ENCODE assay signal across 15 cellular contexts in the genomic region with DNA sequence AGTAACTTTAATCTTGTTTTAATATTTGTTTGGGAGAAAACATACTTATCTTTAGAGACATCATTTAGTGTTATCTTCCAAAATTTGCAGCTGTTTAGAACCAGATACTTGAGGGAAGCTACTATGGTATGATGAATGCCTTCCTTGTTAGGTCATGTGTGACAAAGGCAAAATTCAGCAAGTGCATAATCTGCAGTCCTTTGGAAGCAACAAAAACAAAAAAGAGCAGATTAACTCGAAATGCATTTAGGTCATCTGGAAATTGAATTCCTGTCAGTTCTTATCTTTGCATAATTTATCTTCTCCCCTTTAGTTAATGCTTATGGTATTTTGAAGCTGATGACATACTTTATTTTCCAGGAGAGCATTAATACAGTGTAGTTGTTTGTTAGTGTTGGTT. TPM values are rescaled to one million over a fixed set of nuclear protein-coding genes. Genes with fewer than 3 reads are reported as not detected.
DNase-seq lines count a peak whose midpoint lies in the region; ATAC-seq and TF ChIP-seq lines count a peak whose summit lies in the region.
"Had no signal": no experiment of that assay in that cellular context is flagged by ENCODE, and none has a peak within 500 bp of the region (broad histone marks: within the 10 kb centered on the region; RNA-seq: fewer than 3 reads in every experiment).

No MANE protein-coding gene starts in this region.

- peak overlapping the region; percentile 32 for H3K4me3 Mint-ChIP-seq in natural killer cell treated with Interleukin-12 subunit alpha and Interleukin-12 subunit beta and Interleukin-15 and Interleukin-18, amount 100 ng/mL, for 72 hours
- no peak overlapping the region for H3K4me3 Mint-ChIP-seq in natural killer cell

- no peak overlapping the region for H3K27ac ChIP-seq in aorta (ENCODE audit: low read depth in 1 of 2, low read length in 2 of 2)
- H3K27ac ChIP-seq: C4-2B had no signal

- peak overlapping the region; percentile 28 for H3K9ac ChIP-seq in adipocyte (ENCODE audit: low read length)

- H3K36me3 Mint-ChIP-seq in natural killer cell treated with Interleukin-12 subunit alpha and Interleukin-12 subunit beta and Interleukin-15 and Interleukin-18, amount 100 ng/mL, for 72 hours: no peaks in the 10 kb centered on the region
- no peaks in the 10 kb centered on the region for H3K36me3 Mint-ChIP-seq in natural killer cell

- H3K27ac Mint-ChIP-seq in natural killer cell treated with Interleukin-12 subunit alpha and Interleukin-12 subunit beta and Interleukin-15 and Interleukin-18, amount 100 ng/mL, for 72 hours: no peak overlapping the region
- H3K27ac Mint-ChIP-seq in natural killer cell: peak overlapping the region in 1 of 2 donors; percentile 56

- no peaks in the 10 kb centered on the region for H3K9me3 Mint-ChIP-seq in natural killer cell treated with Interleukin-12 subunit alpha and Interleukin-12 subunit beta and Interleukin-15 and Interleukin-18, amount 100 ng/mL, for 72 hours
- H3K9me3 Mint-ChIP-seq in natural killer cell: no peaks in the 10 kb centered on the region
- H3K9me3 Mint-ChIP-seq: naive thymus-derived CD8-positive, alpha-beta T cell had no signal

- no peak for ATAC-seq in natural killer cell treated with Interleukin-12 subunit alpha and Interleukin-12 subunit beta and Interleukin-15 and Interleukin-18, amount 100 ng/mL, for 72 hours
- ATAC-seq in natural killer cell (no peak), HG03378 (IDR thresholded peaks at IDR 0.05; ENCODE audit: unreplicated experiment) (no peak), aorta (ENCODE audit: low FRiP score) (no peak)
- ATAC-seq: naive thymus-derived CD8-positive, alpha-beta T cell; Panc1 had no signal

- H3K4me3 ChIP-seq in adipocyte (ENCODE audit: low read length) (peak overlapping the region; percentile 100), aorta (ENCODE audit: low read length in 2 of 2) (no peak overlapping the region)

- no peaks in the 10 kb centered on the region for H3K27me3 ChIP-seq in adipocyte (replicated peaks; ENCODE audit: control insufficient read depth, insufficient read depth, low read length)
- no peaks in the 10 kb centered on the region for H3K27me3 ChIP-seq in aorta (ENCODE audit: control insufficient read depth in 1 of 2, insufficient read depth in 2 of 2, low read length in 1 of 2)

- H3K36me3 ChIP-seq in adipocyte (ENCODE audit: control insufficient read depth, insufficient read depth, low read length, severe bottlenecking) (no peaks in the 10 kb centered on the region), aorta (ENCODE audit: control insufficient read depth in 1 of 2, insufficient read depth in 2 of 2, low read length in 1 of 2) (no peaks in the 10 kb centered on the region)

- H3K4me1 ChIP-seq in adipocyte (ENCODE audit: control insufficient read depth, insufficient read depth, low read length): peaks cover 31% of the 10 kb centered on the region
- no peaks in the 10 kb centered on the region for H3K4me1 ChIP-seq in aorta (ENCODE audit: control insufficient read depth in 1 of 2, insufficient read depth in 2 of 2, low read length in 2 of 2)

- no peaks in the 10 kb centered on the region for H3K27me3 Mint-ChIP-seq in natural killer cell treated with Interleukin-12 subunit alpha and Interleukin-12 subunit beta and Interleukin-15 and Interleukin-18, amount 100 ng/mL, for 72 hours
- H3K27me3 Mint-ChIP-seq in natural killer cell (ENCODE audit: low read depth in 2 of 2): no peaks in the 10 kb centered on the region
- H3K27me3 Mint-ChIP-seq: naive thymus-derived CD8-positive, alpha-beta T cell had no signal

- no peak for DNase-seq in natural killer cell treated with Interleukin-12 subunit alpha and Interleukin-12 subunit beta and Interleukin-15 and Interleukin-18, amount 100 ng/mL, for 72 hours (ENCODE audit: low spot score)
- DNase-seq in natural killer cell (no peak), adipocyte (ENCODE audit: low read depth) (peak; percentile 53), globus pallidus (ENCODE audit: low spot score) (peak; percentile 51), cerebellar nuclear complex (lab: John Stamatoyannopoulos, UW) (no peak), NCI-H1417 treated with DMSO at 0.1 percent for 48 hours (lab: John Stamatoyannopoulos, UW) (no peak), aorta (no peak)
- DNase-seq: cortex of kidney; naive thymus-derived CD8-positive, alpha-beta T cell; NCI-H146; stimulated activated CD4-positive, alpha-beta T cell treated with anti-CD3 and anti-CD28 coated beads, Interleukin-1b, Interleukin-23, amount 100 ng/mL, for 48 hours; stimulated activated naive CD4-positive, alpha-beta T cell treated with Interleukin-2 at 50 U/mL for 16 hours had no signal

- H3K4me1 Mint-ChIP-seq in natural killer cell treated with Interleukin-12 subunit alpha and Interleukin-12 subunit beta and Interleukin-15 and Interleukin-18, amount 100 ng/mL, for 72 hours (ENCODE audit: low read depth in 2 of 2): peaks cover 54 to 60% of the 10 kb centered on the region in 2 donors
- H3K4me1 Mint-ChIP-seq in natural killer cell: peaks cover 67 to 74% of the 10 kb centered on the region in 2 donors

- H3K9me3 ChIP-seq in adipocyte (ENCODE audit: control insufficient read depth, low read length): no peaks in the 10 kb centered on the region
- no peaks in the 10 kb centered on the region for H3K9me3 ChIP-seq in aorta (ENCODE audit: control insufficient read depth, low read length)

- no peak for TF ChIP-seq CTCF in natural killer cell (IDR thresholded peaks at IDR 0.05)

- WGBS in aorta, 2 donors: 2 to 3% methylated on average over 1 of the region's 1 CpG

- intact Hi-C loops in natural killer cell (cut with micrococcal nuclease) (loop anchor here (10.0 kb wide), 1 partner anchor 220 kb away; the partner anchor contains the start of gene MAPK1IP1L), aorta (cut with DNase I) (loop anchor here (5.0 to 10.0 kb wide), 2 partner anchors 78 to 140 kb away; partner anchors contain the start of gene ATG14 (in 1 of the 2))

RNA-seq across cellular contexts. Expression of gene FBXO34, which starts 3.5 kb away (rescaled TPM):
- 10 to 100 TPM; 18.7 to 26.1 TPM for total RNA-seq in natural killer cell treated with Interleukin-12 subunit alpha and Interleukin-12 subunit beta and Interleukin-15 and Interleukin-18, amount 100 ng/mL, for 72 hours
- total RNA-seq in natural killer cell (10 to 100 TPM; 34.7 to 39.3 (median 36.6) TPM), aorta (10 to 100 TPM; 22.2 to 23.1 TPM)
- 1 to 10 TPM; 7.8 to 9.2 TPM for polyA plus RNA-seq in aorta

Comparison
In these comparisons a context has a peak if more than half of its experiments do, and no peak if none do; other contexts are left out.
1. DNase-seq: peak in adipocyte (single experiment) and globus pallidus (single experiment); none in natural killer cell treated with Interleukin-12 subunit alpha and Interleukin-12 subunit beta and Interleukin-15 and Interleukin-18, amount 100 ng/mL, for 72 hours (single experiment), natural killer cell (single experiment), cerebellar nuclear complex (0 of 2), NCI-H1417 treated with DMSO at 0.1 percent for 48 hours (single experiment) and aorta (0 of 2).